6 cellular contexts compared by ENCODE assay signal in genomic region chr6:31817133-31817928, GRCh38. TPM values are rescaled to one million over a fixed set of nuclear protein-coding genes. Genes with fewer than 3 reads are reported as not detected.
A peak's percentile ranks its signal among the peaks of the same experiment; 100 is the strongest.
DNase-seq lines count a peak whose midpoint lies in the region; ATAC-seq and TF ChIP-seq lines count a peak whose summit lies in the region.
"Not testable (repeated sequence)": the region's sequence is repeated elsewhere in the genome, so short reads cannot be mapped to it uniquely, and the experiment has no call there.

No MANE protein-coding gene starts in this region.

- H3K9ac ChIP-seq in mucosa of rectum (ENCODE audit: low read depth in 1 of 2, low read length in 2 of 2), result peak overlapping the region; percentile 38 to 69

- DNase-seq in CD8-positive, alpha-beta memory T cell, result peak in 1 of 5 donors; percentile 62
- DNase-seq in OCI-M1 (lab: John Stamatoyannopoulos, UW) (peak; percentile 73), fibroblast of mammary gland (ENCODE audit: low read depth) (peak; percentile 40)
- not testable (repeated sequence) for DNase-seq in stimulated activated naive CD8-positive, alpha-beta T cell treated with anti-CD3 and anti-CD28 coated beads, Interleukin-15, Interleukin-2, amounts not matched to agents 100 U/mL and 50 U/mL, for 24 hours

- H3K27me3 Mint-ChIP-seq in CD8-positive, alpha-beta memory T cell; activated naive CD8-positive, alpha-beta T cell: not testable (repeated sequence)

- H3K27ac ChIP-seq in CD8-positive, alpha-beta memory T cell (ENCODE audit: low read depth, low read length), result peak overlapping the region; percentile 74
- peak overlapping the region; percentile 39 to 67 for H3K27ac ChIP-seq in mucosa of rectum (ENCODE audit: low read depth in 2 of 2, low read length in 2 of 2)

- peak; percentile 9 for ATAC-seq in stimulated activated naive CD8-positive, alpha-beta T cell treated with anti-CD3 and anti-CD28 coated beads, Interleukin-15, Interleukin-2, amounts not matched to agents 100 U/mL and 50 U/mL, for 24 hours

- H3K4me1 Mint-ChIP-seq in CD8-positive, alpha-beta memory T cell, result peaks cover 45 to 63% (median 60%) of the 10 kb centered on the region in 3 donors
- peaks cover 51% of the 10 kb centered on the region for H3K4me1 Mint-ChIP-seq in activated naive CD8-positive, alpha-beta T cell (ENCODE audit: low read depth)

- TF ChIP-seq CTCF in fibroblast of mammary gland (conservative IDR thresholded peaks at IDR 0.05; ENCODE audit: control insufficient read depth, insufficient read depth, low read depth, low read length), result peak; percentile 4

- peak overlapping the region; percentile 77 to 97 (median 82) for H3K27ac Mint-ChIP-seq in CD8-positive, alpha-beta memory T cell
- H3K27ac Mint-ChIP-seq in activated naive CD8-positive, alpha-beta T cell, result peak overlapping the region; percentile 88

- peaks cover 0 to 19% (median 0%) of the 10 kb centered on the region in 3 donors for H3K36me3 Mint-ChIP-seq in CD8-positive, alpha-beta memory T cell
- H3K36me3 Mint-ChIP-seq in activated naive CD8-positive, alpha-beta T cell, result not testable (repeated sequence)

- not testable (repeated sequence) for H3K9me3 Mint-ChIP-seq in CD8-positive, alpha-beta memory T cell; activated naive CD8-positive, alpha-beta T cell (ENCODE audit: low read depth)

- H3K4me3 Mint-ChIP-seq in CD8-positive, alpha-beta memory T cell, result peak overlapping the region; percentile 83 to 90 (median 88)
- peak overlapping the region; percentile 79 for H3K4me3 Mint-ChIP-seq in activated naive CD8-positive, alpha-beta T cell

- not testable (repeated sequence) for H3K27me3 ChIP-seq in CD8-positive, alpha-beta memory T cell (ENCODE audit: insufficient read depth, low read length, poor library complexity, severe bottlenecking); mucosa of rectum (ENCODE audit: control insufficient read depth in 2 of 2, insufficient read depth in 2 of 2, low read length in 2 of 2)

- POLR2A ChIA-PET in CD8-positive, alpha-beta memory T cell (lab: Charles Lee), result interaction anchor here (0.6 to 1.4 kb wide), 11 partner anchors 9 to 226 kb away, joined by 3 to 12 read pairs (median 5); partner anchors contain the start of genes ABHD16A, GPANK1, HSPA1B and LSM2

- not testable (repeated sequence) for H3K9me3 ChIP-seq in CD8-positive, alpha-beta memory T cell (ENCODE audit: low read length); mucosa of rectum (ENCODE audit: control insufficient read depth in 2 of 2, low read length in 2 of 2)

- CTCF ChIA-PET in CD8-positive, alpha-beta memory T cell (lab: Charles Lee), result interaction anchor here (0.7 to 2.0 kb wide), 11 partner anchors 9 to 88 kb away, joined by 3 to 13 read pairs (median 5); partner anchors contain the start of genes DDAH2, HSPA1B and LSM2

- H3K4me1 ChIP-seq in CD8-positive, alpha-beta memory T cell (ENCODE audit: insufficient read depth, low read length), result peaks cover 48% of the 10 kb centered on the region
- peaks cover 28 to 42% of the 10 kb centered on the region in 2 donors for H3K4me1 ChIP-seq in mucosa of rectum (ENCODE audit: control insufficient read depth in 2 of 2, insufficient read depth in 2 of 2, low read length in 2 of 2)

- H3K4me3 ChIP-seq in CD8-positive, alpha-beta memory T cell (ENCODE audit: low read length), result peak overlapping the region; percentile 88
- H3K4me3 ChIP-seq in fibroblast of mammary gland (ENCODE audit: control insufficient read depth, low read depth, low read length), result peak overlapping the region; percentile 51
- H3K4me3 ChIP-seq in mucosa of rectum (ENCODE audit: low read length in 2 of 2), result peak overlapping the region; percentile 57 to 76

- H3K36me3 ChIP-seq in CD8-positive, alpha-beta memory T cell (ENCODE audit: insufficient read depth, low read length); mucosa of rectum (ENCODE audit: control insufficient read depth in 2 of 2, insufficient read depth in 2 of 2, low read length in 2 of 2): not testable (repeated sequence)

RNA-seq across cellular contexts. Expression of gene HSPA1A, which starts 2.0 kb away (rescaled TPM):
- 10 to 100 TPM; 64.8 to 70.1 TPM for total RNA-seq in CD8-positive, alpha-beta memory T cell
- polyA plus RNA-seq in CD8-positive, alpha-beta memory T cell, result 34.1 TPM

RNA-seq across cellular contexts. Expression of gene HSPA1L, which starts 2.2 kb away (rescaled TPM):
- 1 to 10 TPM; 3.5 to 3.8 TPM for total RNA-seq in CD8-positive, alpha-beta memory T cell
- 3.0 TPM for polyA plus RNA-seq in CD8-positive, alpha-beta memory T cell

RNA-seq across cellular contexts. Expression of gene HSPA1B, which starts 10.2 kb away (rescaled TPM):
- 10 to 100 TPM; 80.9 to 81.4 TPM for total RNA-seq in CD8-positive, alpha-beta memory T cell
- 5.0 TPM for polyA plus RNA-seq in CD8-positive, alpha-beta memory T cell

RNA-seq across cellular contexts. Expression of gene LSM2, which starts 10.6 kb away (rescaled TPM):
- total RNA-seq in CD8-positive, alpha-beta memory T cell, result 100 to 1,000 TPM; 160 to 172 TPM
- 80.8 TPM for polyA plus RNA-seq in CD8-positive, alpha-beta memory T cell

RNA-seq across cellular contexts. Expression of gene VARS1, which starts 21.8 kb away (rescaled TPM):
- total RNA-seq in CD8-positive, alpha-beta memory T cell, result 100 to 1,000 TPM; 179 to 180 TPM
- 47.5 TPM for polyA plus RNA-seq in CD8-positive, alpha-beta memory T cell
